Comparison of ENCODE assay signal across 32 cellular contexts in the genomic region with DNA sequence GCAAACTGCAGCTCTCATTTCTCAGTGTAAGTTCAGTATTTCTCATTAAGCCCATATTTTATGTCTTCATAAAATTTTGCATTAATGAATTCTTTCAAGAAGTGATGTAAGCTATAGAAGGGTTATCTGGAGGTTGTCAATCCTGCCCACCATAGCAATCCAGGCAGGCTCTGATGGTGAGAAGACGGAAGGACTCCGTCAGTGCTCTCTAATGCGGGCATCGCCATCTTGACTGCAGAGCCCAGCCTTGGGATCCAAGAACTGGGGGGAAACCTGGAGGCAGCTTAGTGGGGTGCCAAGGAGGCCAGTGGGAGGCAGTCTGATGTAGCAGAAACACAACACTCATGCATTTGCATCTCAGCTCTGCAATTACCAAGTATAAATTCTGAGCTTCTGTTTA.
"Had no signal": no experiment of that assay in that cellular context is flagged by ENCODE, and none has a peak within 500 bp of the region (broad histone marks: within the 10 kb centered on the region; RNA-seq: fewer than 3 reads in every experiment).

No MANE protein-coding gene starts in this region.

- H3K4me1 ChIP-seq: adrenal gland, ascending aorta, body of pancreas, breast epithelium had no signal

- H3K27ac ChIP-seq: adrenal gland, ascending aorta, body of pancreas, brain microvascular endothelial cell, breast epithelium, cardiac muscle cell had no signal

- DNase-seq: activated effector memory CD4-positive, alpha-beta T cell treated with anti-CD3 and anti-CD28 coated beads, Interleukin-2, amount 50 U/mL, for 16 hours; activated effector memory CD4-positive, alpha-beta T cell treated with Interleukin-2 at 50 U/mL for 16 hours; activated gamma-delta T cell; activated gamma-delta T cell treated with Interleukin-2 at 50 U/mL for 16 hours; activated naive CD4-positive, alpha-beta T cell; activated naive CD4-positive, alpha-beta T cell treated with anti-CD3 and anti-CD28 coated beads for 36 hours; activated naive CD4-positive, alpha-beta T cell treated with anti-CD3 and anti-CD28 coated beads, Interleukin-2, amount 10 ng/mL, durations not matched to agents 7 days and 5 days; activated naive CD4-positive, alpha-beta T cell treated with anti-CD3 and anti-CD28 coated beads, Interleukin-2, amount 50 U/mL, for 16 hours; activated naive CD4-positive, alpha-beta T cell treated with Interleukin-2 at 50 U/mL for 16 hours; activated naive CD8-positive, alpha-beta T cell treated with anti-CD3 and anti-CD28 coated beads for 36 hours; activated naive CD8-positive, alpha-beta T cell treated with anti-CD3 and anti-CD28 coated beads, Interleukin-2, amount 10 ng/mL, durations not matched to agents 7 days and 5 days; activated naive CD8-positive, alpha-beta T cell treated with anti-CD3 and anti-CD28 coated beads, Interleukin-2, amount 50 U/mL, for 24 hours; activated T-cell treated with anti-CD3 and anti-CD28 coated beads, Interleukin-2, amount 50 U/mL, for 1 hour; activated T-cell treated with anti-CD3 and anti-CD28 coated beads, Interleukin-2, amount 50 U/mL, for 24 hours; activated T-cell treated with anti-CD3 and anti-CD28 coated beads, Interleukin-2, amount 50 U/mL, for 4 hours; activated T-cell treated with anti-CD3 and anti-CD28 coated beads, Interleukin-2, amount 50 U/mL, for 48 hours; activated T-cell treated with anti-CD3 and anti-CD28 coated beads, Interleukin-2, amount 50 U/mL, for 72 hours; adrenal gland; amniotic stem cell; amygdala; anterior cingulate cortex; aorta; body of pancreas; brain microvascular endothelial cell; caudate nucleus; central memory CD4-positive, alpha-beta T cell; cerebellar nuclear complex had no signal

- ATAC-seq: activated naive CD4-positive, alpha-beta T cell treated with anti-CD3 and anti-CD28 coated beads, Interleukin-2, amount 50 U/mL, for 72 hours; activated naive CD8-positive, alpha-beta T cell treated with anti-CD3 and anti-CD28 coated beads, Interleukin-2, amount 50 U/mL, for 24 hours; activated T-cell treated with anti-CD3 and anti-CD28 coated beads, Interleukin-2, amount 50 U/mL, for 4 hours; activated T-cell treated with anti-CD3 and anti-CD28 coated beads, Interleukin-2, amount 50 U/mL, for 72 hours; activated T-helper 17 cell treated with anti-CD3 and anti-CD28 coated beads, Interleukin-2, amount 50 U/mL, for 72 hours; body of pancreas had no signal

- H3K27me3 ChIP-seq: adrenal gland, ascending aorta, body of pancreas, brain microvascular endothelial cell, breast epithelium, cardiac muscle cell had no signal

- H3K4me3 ChIP-seq: adrenal gland, ascending aorta, body of pancreas, breast epithelium, cardiac muscle cell had no signal

- H3K36me3 ChIP-seq: adrenal gland, ascending aorta, brain microvascular endothelial cell, breast epithelium, cardiac muscle cell had no signal

- H3K9me3 ChIP-seq: adrenal gland, ascending aorta, body of pancreas, breast epithelium had no signal
